1 cellular context compared by ENCODE assay signal in genomic region chr3:12960497-12960896, GRCh38.
TF ChIP-seq lines count a peak whose summit lies in the region.

No MANE protein-coding gene starts in this region.

TF ChIP-seq in GM12878, 131 proteins besides CTCF, POLR2A, EP300 and RAD21 (continued from another document):
- TF ChIP-seq ZBTB33 (IDR thresholded peaks at IDR 0.05), result no peak
- TF ChIP-seq IKZF2 (IDR thresholded peaks at IDR 0.05), result no peak
- TF ChIP-seq NR2F1 (conservative IDR thresholded peaks at IDR 0.05), result no peak
- no peak for TF ChIP-seq EZH2 (IDR thresholded peaks at IDR 0.05; ENCODE audit: borderline replicate concordance, control insufficient read depth, low read depth, low read length)
- no peak for TF ChIP-seq TCF12 (IDR thresholded peaks at IDR 0.05; ENCODE audit: low read depth, low read length)
- TF ChIP-seq PAX8 (IDR thresholded peaks at IDR 0.05), result no peak
- TF ChIP-seq FOS (IDR thresholded peaks at IDR 0.05; ENCODE audit: borderline replicate concordance, extremely low read depth, insufficient read length), result no peak
- TF ChIP-seq SMAD5 (IDR thresholded peaks at IDR 0.05; ENCODE audit: low read depth), result no peak
- no peak for TF ChIP-seq NFXL1 (IDR thresholded peaks at IDR 0.05; ENCODE audit: borderline replicate concordance)
TF ChIP-seq in GM12878: peak in this region for 0.
